8 cellular contexts compared by ENCODE assay signal in the genomic region with DNA sequence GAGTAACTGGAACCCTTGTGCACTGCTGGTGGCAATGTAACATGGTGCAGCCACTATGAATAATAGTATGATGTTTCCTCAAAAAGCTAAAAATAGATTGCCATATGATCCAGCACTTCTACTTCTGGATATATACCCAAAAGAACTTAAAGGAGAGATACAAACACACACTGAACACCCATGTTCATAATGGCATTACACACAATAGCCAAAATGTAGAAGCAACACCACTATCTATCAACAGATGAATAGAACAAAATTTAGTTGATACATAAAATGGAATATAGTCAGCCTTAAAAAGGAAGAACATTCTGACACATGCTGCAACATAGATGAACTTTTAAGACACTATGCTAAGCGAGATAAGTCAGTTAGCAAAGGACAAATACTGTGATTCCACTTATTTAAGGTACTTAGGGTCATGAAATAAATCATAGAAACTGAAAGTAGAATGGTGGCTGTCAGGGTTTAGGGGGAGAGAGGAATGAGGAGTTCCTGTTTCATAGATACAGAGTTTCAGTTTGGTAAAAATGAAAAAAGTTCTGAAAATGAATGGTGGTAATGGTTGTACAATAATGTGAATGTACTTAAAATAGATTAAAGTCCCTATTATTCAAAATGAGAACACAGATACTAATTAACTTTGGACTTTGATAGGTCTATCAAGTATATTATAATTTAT. TPM values are rescaled to one million over a fixed set of nuclear protein-coding genes. Genes with fewer than 3 reads are reported as not detected.
A peak's percentile ranks its signal among the peaks of the same experiment; 100 is the strongest.
DNase-seq lines count a peak whose midpoint lies in the region; ATAC-seq and TF ChIP-seq lines count a peak whose summit lies in the region.

No MANE protein-coding gene starts in this region.

- peaks cover 30% of the 10 kb centered on the region for H3K4me1 Mint-ChIP-seq in activated T-helper 1 cell treated with anti-CD3 and anti-CD28 coated beads, Interleukin-12 subunit alpha, Interleukin-12 subunit beta, Interleukin-2, Interleukin-4 antibody, amounts not matched to agents 30 ng/mL and 10 ng/mL and 1 ng/mL, durations not matched to agents 14 hours and 24 hours and 36 hours (ENCODE audit: low read depth)

- ATAC-seq in DND-41 (ENCODE audit: insufficient read depth, low read depth) (peak; percentile 59; the same call in 1 of the 3 replicates), GM19395 (IDR thresholded peaks at IDR 0.05; ENCODE audit: unreplicated experiment) (peak; percentile 97), HG03139 (IDR thresholded peaks at IDR 0.05; ENCODE audit: unreplicated experiment) (peak; percentile 94)

- H2AFZ ChIP-seq in DND-41 (ENCODE audit: low read depth, low read length), result no peak overlapping the region

- H3K27me3 Mint-ChIP-seq in activated T-helper 1 cell treated with anti-CD3 and anti-CD28 coated beads, Interleukin-12 subunit alpha, Interleukin-12 subunit beta, Interleukin-2, Interleukin-4 antibody, amounts not matched to agents 30 ng/mL and 10 ng/mL and 1 ng/mL, durations not matched to agents 14 hours and 24 hours and 36 hours (ENCODE audit: insufficient read depth), result peaks cover 3% of the 10 kb centered on the region

- H3K9me3 ChIP-seq in DND-41 (ENCODE audit: insufficient read depth, low read length, severe bottlenecking) (no peaks in the 10 kb centered on the region), esophagus muscularis mucosa (peaks cover 0 to 6% (median 2%) of the 10 kb centered on the region in 4 donors)

- TF ChIP-seq CTCF in DND-41 (IDR thresholded peaks at IDR 0.05; ENCODE audit: borderline replicate concordance, extremely low read depth, low read length, poor library complexity, severe bottlenecking) (no peak), esophagus muscularis mucosa (IDR thresholded peaks at IDR 0.05) (no peak)

- peak overlapping the region; percentile 1 for H3K27ac Mint-ChIP-seq in activated T-helper 1 cell treated with anti-CD3 and anti-CD28 coated beads, Interleukin-12 subunit alpha, Interleukin-12 subunit beta, Interleukin-2, Interleukin-4 antibody, amounts not matched to agents 30 ng/mL and 10 ng/mL and 1 ng/mL, durations not matched to agents 14 hours and 24 hours and 36 hours

- H3K79me2 ChIP-seq in DND-41 (ENCODE audit: insufficient read depth, low read length), result peaks cover 10% of the 10 kb centered on the region

- no peaks in the 10 kb centered on the region for H3K4me1 ChIP-seq in DND-41 (ENCODE audit: insufficient read depth, low read length)
- peaks cover 26 to 37% (median 31%) of the 10 kb centered on the region in 4 donors for H3K4me1 ChIP-seq in esophagus muscularis mucosa

- H3K4me3 ChIP-seq in DND-41 (ENCODE audit: low read depth in 1 of 2, low read length in 2 of 2) (no peak overlapping the region), esophagus muscularis mucosa (no peak overlapping the region)

- intact Hi-C loops in activated T-helper 1 cell treated with anti-CD3 and anti-CD28 coated beads, Interleukin-12 subunit alpha, Interleukin-12 subunit beta, Interleukin-2, Interleukin-4 antibody, amounts not matched to agents 30 ng/mL and 10 ng/mL and 1 ng/mL, durations not matched to agents 14 hours and 24 hours and 36 hours (cut with micrococcal nuclease), result loop anchor here (1.0 to 5.0 kb wide), 10 partner anchors 133 to 1293 kb away; partner anchors contain the start of genes LNP1, PCNP, SENP7 and TOMM70
- intact Hi-C loops in esophagus muscularis mucosa (cut with DNase I), result no loop called here

- DNase-seq in DND-41 (no peak), NCI-H748 treated with DMSO at 0.1 percent for 48 hours (lab: John Stamatoyannopoulos, UW) (no peak), esophagus muscularis mucosa (ENCODE audit: extremely low spot score) (no peak), C1 segment of cervical spinal cord (lab: John Stamatoyannopoulos, UW) (no peak), SKM-1 (lab: John Stamatoyannopoulos, UW; ENCODE audit: unreplicated experiment) (no peak)
- no peak for DNase-seq in activated T-helper 1 cell treated with anti-CD3 and anti-CD28 coated beads, Interleukin-12 subunit alpha, Interleukin-12 subunit beta, Interleukin-2, Interleukin-4 antibody, amounts not matched to agents 30 ng/mL and 10 ng/mL and 1 ng/mL, durations not matched to agents 14 hours and 24 hours and 36 hours (ENCODE audit: low spot score)

- H4K20me1 ChIP-seq in DND-41 (ENCODE audit: insufficient read depth, low read length), result 0 out of 2 replicates have a peak, but pooled peaks cover 5% of the 10 kb centered on the region

- H3K27me3 ChIP-seq in DND-41 (ENCODE audit: insufficient read depth, low read length, poor library complexity), result no peaks in the 10 kb centered on the region
- H3K27me3 ChIP-seq in esophagus muscularis mucosa, result no peaks in the 10 kb centered on the region

- no peak overlapping the region for H3K4me2 ChIP-seq in DND-41 (ENCODE audit: insufficient read depth, low read length)

- H3K36me3 Mint-ChIP-seq in activated T-helper 1 cell treated with anti-CD3 and anti-CD28 coated beads, Interleukin-12 subunit alpha, Interleukin-12 subunit beta, Interleukin-2, Interleukin-4 antibody, amounts not matched to agents 30 ng/mL and 10 ng/mL and 1 ng/mL, durations not matched to agents 14 hours and 24 hours and 36 hours (ENCODE audit: low read depth), result peaks cover 6% of the 10 kb centered on the region

- no peak for TF ChIP-seq POLR2A in esophagus muscularis mucosa (IDR thresholded peaks at IDR 0.05; ENCODE audit: low read depth)

- H3K4me3 Mint-ChIP-seq in activated T-helper 1 cell treated with anti-CD3 and anti-CD28 coated beads, Interleukin-12 subunit alpha, Interleukin-12 subunit beta, Interleukin-2, Interleukin-4 antibody, amounts not matched to agents 30 ng/mL and 10 ng/mL and 1 ng/mL, durations not matched to agents 14 hours and 24 hours and 36 hours, result peak overlapping the region; percentile 3

- no peak overlapping the region for H3K9ac ChIP-seq in DND-41 (ENCODE audit: low read depth, low read length)

- no peak for TF ChIP-seq EP300 in esophagus muscularis mucosa (IDR thresholded peaks at IDR 0.05)

- no peak overlapping the region for H3K27ac ChIP-seq in DND-41 (ENCODE audit: low read length)
- no peak overlapping the region for H3K27ac ChIP-seq in esophagus muscularis mucosa (replicated peaks in 1 of 4)

- no peaks in the 10 kb centered on the region for H3K9me3 Mint-ChIP-seq in activated T-helper 1 cell treated with anti-CD3 and anti-CD28 coated beads, Interleukin-12 subunit alpha, Interleukin-12 subunit beta, Interleukin-2, Interleukin-4 antibody, amounts not matched to agents 30 ng/mL and 10 ng/mL and 1 ng/mL, durations not matched to agents 14 hours and 24 hours and 36 hours

- 70% methylated on average over 1 of the region's 1 CpG for WGBS in esophagus muscularis mucosa

- H3K36me3 ChIP-seq in DND-41 (ENCODE audit: insufficient read depth, low read length), result peaks cover 3% of the 10 kb centered on the region; the same call in 1 of the 2 replicates
- peaks cover 0 to 5% (median 0%) of the 10 kb centered on the region in 4 donors for H3K36me3 ChIP-seq in esophagus muscularis mucosa

RNA-seq across cellular contexts. Expression of gene IMPG2, which starts 59.5 kb away (rescaled TPM):
- total RNA-seq in activated T-helper 1 cell treated with anti-CD3 and anti-CD28 coated beads, Interleukin-12 subunit alpha, Interleukin-12 subunit beta, Interleukin-2, Interleukin-4 antibody, amounts not matched to agents 30 ng/mL and 10 ng/mL and 1 ng/mL, durations not matched to agents 14 hours and 24 hours and 36 hours, result 0.05 and 0.13 TPM in 2 replicates
- under 1 TPM; 0.78 to 0.83 (median 0.82) TPM for total RNA-seq in esophagus muscularis mucosa
